ENCODE assay signal across 10 cellular contexts in genomic region chr6:143098054-143098673, GRCh38. TPM values are rescaled to one million over a fixed set of nuclear protein-coding genes. Genes with fewer than 3 reads are reported as not detected.
DNase-seq lines count a peak whose midpoint lies in the region; ATAC-seq and TF ChIP-seq lines count a peak whose summit lies in the region.
"Had no signal": no experiment of that assay in that cellular context is flagged by ENCODE, and none has a peak within 500 bp of the region (broad histone marks: within the 10 kb centered on the region; RNA-seq: fewer than 3 reads in every experiment).

No MANE protein-coding gene starts in this region.

- no peaks in the 10 kb centered on the region for H3K79me2 ChIP-seq in MM.1S (ENCODE audit: low read length)

- peaks cover 5% of the 10 kb centered on the region for H3K4me1 Mint-ChIP-seq in activated T-cell treated with anti-CD3 and anti-CD28 coated beads, Interleukin-2, amount 50 U/mL, for 4 hours (ENCODE audit: low read depth)
- peaks cover 2% of the 10 kb centered on the region for H3K4me1 Mint-ChIP-seq in activated CD8-positive, alpha-beta memory T cell treated with anti-CD3 and anti-CD28 coated beads, Interleukin-2, amount 10 ng/mL, durations not matched to agents 7 days and 5 days

- H3K4me1 ChIP-seq in MM.1S (ENCODE audit: low read length) (peaks cover 18% of the 10 kb centered on the region; the same call in 1 of the 2 replicates), muscle layer of duodenum (ENCODE audit: control insufficient read depth in 1 of 2, insufficient read depth in 2 of 2, low read length in 2 of 2) (no peaks in the 10 kb centered on the region)

- peak overlapping the region; percentile 44 for H3K4me3 ChIP-seq in MM.1S (ENCODE audit: low read length)
- H3K4me3 ChIP-seq in muscle layer of duodenum (ENCODE audit: low read depth in 1 of 2, low read length in 2 of 2) = no peak overlapping the region

- H3K27me3 ChIP-seq in MM.1S (replicated peaks; ENCODE audit: insufficient read depth, low read length) (no peaks in the 10 kb centered on the region), muscle layer of duodenum (ENCODE audit: low read depth, low read length) (no peaks in the 10 kb centered on the region)

- CTCF ChIA-PET in activated CD8-positive, alpha-beta memory T cell treated with anti-CD3 and anti-CD28 coated beads, Interleukin-2, amount 10 ng/mL, durations not matched to agents 7 days and 5 days (lab: Charles Lee) = no interaction called here

- no peak for TF ChIP-seq CTCF in MM.1S (IDR thresholded peaks at IDR 0.05; ENCODE audit: low read length)

- H2AFZ ChIP-seq in MM.1S (ENCODE audit: low read length) = no peak overlapping the region

- H3K9me2 ChIP-seq in MM.1S (replicated peaks; ENCODE audit: insufficient read depth, low read length) = no peaks in the 10 kb centered on the region

- peak overlapping the region; percentile 60; the same call in 1 of the 2 replicates for H3K4me2 ChIP-seq in MM.1S (ENCODE audit: low read depth, low read length)

- H3K9ac ChIP-seq in MM.1S (ENCODE audit: low read length) = no peak overlapping the region

- peaks cover 11% of the 10 kb centered on the region; the same call in 1 of the 2 replicates for H3F3A ChIP-seq in MM.1S (ENCODE audit: insufficient read depth, low read length)

- no peaks in the 10 kb centered on the region for H3K36me3 Mint-ChIP-seq in activated T-cell treated with anti-CD3 and anti-CD28 coated beads, Interleukin-2, amount 50 U/mL, for 4 hours (ENCODE audit: insufficient read depth)
- peaks cover 1% of the 10 kb centered on the region for H3K36me3 Mint-ChIP-seq in activated CD8-positive, alpha-beta memory T cell treated with anti-CD3 and anti-CD28 coated beads, Interleukin-2, amount 10 ng/mL, durations not matched to agents 7 days and 5 days

- H3K9me3 ChIP-seq in MM.1S (replicated peaks; ENCODE audit: insufficient read depth, low read length) (no peaks in the 10 kb centered on the region), muscle layer of duodenum (ENCODE audit: control insufficient read depth in 1 of 2, low read length in 2 of 2) (no peaks in the 10 kb centered on the region)

- H3K27ac ChIP-seq in MM.1S (ENCODE audit: low read length) (peak overlapping the region; percentile 69; the same call in 1 of the 2 replicates), muscle layer of duodenum (ENCODE audit: low read length) (peak overlapping the region; percentile 13)

- no peaks in the 10 kb centered on the region for H3K36me3 ChIP-seq in MM.1S (replicated peaks; ENCODE audit: insufficient read depth, low read length)
- no peaks in the 10 kb centered on the region for H3K36me3 ChIP-seq in muscle layer of duodenum (ENCODE audit: control insufficient read depth in 1 of 2, insufficient read depth in 2 of 2, low read length in 2 of 2)

- H3K27me3 Mint-ChIP-seq in activated T-cell treated with anti-CD3 and anti-CD28 coated beads, Interleukin-2, amount 50 U/mL, for 4 hours (ENCODE audit: low read depth) = no peaks in the 10 kb centered on the region
- H3K27me3 Mint-ChIP-seq in activated CD8-positive, alpha-beta memory T cell treated with anti-CD3 and anti-CD28 coated beads, Interleukin-2, amount 10 ng/mL, durations not matched to agents 7 days and 5 days = no peaks in the 10 kb centered on the region

- no peaks in the 10 kb centered on the region for H3K9me3 Mint-ChIP-seq in activated T-cell treated with anti-CD3 and anti-CD28 coated beads, Interleukin-2, amount 50 U/mL, for 4 hours
- no peaks in the 10 kb centered on the region for H3K9me3 Mint-ChIP-seq in activated CD8-positive, alpha-beta memory T cell treated with anti-CD3 and anti-CD28 coated beads, Interleukin-2, amount 10 ng/mL, durations not matched to agents 7 days and 5 days (ENCODE audit: low read depth)

- H4K20me1 ChIP-seq in MM.1S (ENCODE audit: insufficient read depth, low read length) = no peaks in the 10 kb centered on the region

- no peak overlapping the region for H3K27ac Mint-ChIP-seq in activated CD8-positive, alpha-beta memory T cell treated with anti-CD3 and anti-CD28 coated beads, Interleukin-2, amount 10 ng/mL, durations not matched to agents 7 days and 5 days

- ATAC-seq in GM18867 (IDR thresholded peaks at IDR 0.05; ENCODE audit: unreplicated experiment) = peak; percentile 95
- ATAC-seq in GM21825 (IDR thresholded peaks at IDR 0.05; ENCODE audit: unreplicated experiment) = peak; percentile 90
- no peak for ATAC-seq in activated T-cell treated with anti-CD3 and anti-CD28 coated beads, Interleukin-2, amount 50 U/mL, for 4 hours
- no peak for ATAC-seq in activated CD8-positive, alpha-beta memory T cell treated with anti-CD3 and anti-CD28 coated beads, Interleukin-2, amount 10 ng/mL, durations not matched to agents 7 days and 5 days

- H3K4me3 Mint-ChIP-seq in activated T-cell treated with anti-CD3 and anti-CD28 coated beads, Interleukin-2, amount 50 U/mL, for 4 hours = no peak overlapping the region
- no peak overlapping the region for H3K4me3 Mint-ChIP-seq in activated CD8-positive, alpha-beta memory T cell treated with anti-CD3 and anti-CD28 coated beads, Interleukin-2, amount 10 ng/mL, durations not matched to agents 7 days and 5 days

- DNase-seq in MM.1S (no peak), RKO (ENCODE audit: low spot score) (no peak), epidermal melanocyte (ENCODE audit: insufficient read length, low spot score) (no peak)
- no peak for DNase-seq in activated T-cell treated with anti-CD3 and anti-CD28 coated beads, Interleukin-2, amount 50 U/mL, for 4 hours
- DNase-seq in activated CD8-positive, alpha-beta memory T cell treated with anti-CD3 and anti-CD28 coated beads, Interleukin-2, amount 10 ng/mL, durations not matched to agents 7 days and 5 days = no peak
- DNase-seq: activated CD4-positive, alpha-beta T cell treated with anti-CD3 and anti-CD28 coated beads, Interleukin-2, amount 50 U/mL, for 4 hours; NCI-H2107 had no signal

RNA-seq across cellular contexts. Expression of gene AIG1, which starts 37.5 kb away (rescaled TPM):
- 1 to 10 TPM; 3.9 to 7.6 (median 5.5) TPM for total RNA-seq in activated T-cell treated with anti-CD3 and anti-CD28 coated beads, Interleukin-2, amount 50 U/mL, for 4 hours
- 1 to 10 TPM; 8.8 to 9.2 TPM for total RNA-seq in activated CD8-positive, alpha-beta memory T cell treated with anti-CD3 and anti-CD28 coated beads, Interleukin-2, amount 10 ng/mL, durations not matched to agents 7 days and 5 days

Comparison
In these comparisons a context has a peak if more than half of its experiments do, and no peak if none do; other contexts are left out.
1. ATAC-seq: peak in GM18867 (single experiment) and GM21825 (single experiment); none in activated T-cell treated with anti-CD3 and anti-CD28 coated beads, Interleukin-2, amount 50 U/mL, for 4 hours (0 of 2) and activated CD8-positive, alpha-beta memory T cell treated with anti-CD3 and anti-CD28 coated beads, Interleukin-2, amount 10 ng/mL, durations not matched to agents 7 days and 5 days (single experiment).